In the genomic region with DNA sequence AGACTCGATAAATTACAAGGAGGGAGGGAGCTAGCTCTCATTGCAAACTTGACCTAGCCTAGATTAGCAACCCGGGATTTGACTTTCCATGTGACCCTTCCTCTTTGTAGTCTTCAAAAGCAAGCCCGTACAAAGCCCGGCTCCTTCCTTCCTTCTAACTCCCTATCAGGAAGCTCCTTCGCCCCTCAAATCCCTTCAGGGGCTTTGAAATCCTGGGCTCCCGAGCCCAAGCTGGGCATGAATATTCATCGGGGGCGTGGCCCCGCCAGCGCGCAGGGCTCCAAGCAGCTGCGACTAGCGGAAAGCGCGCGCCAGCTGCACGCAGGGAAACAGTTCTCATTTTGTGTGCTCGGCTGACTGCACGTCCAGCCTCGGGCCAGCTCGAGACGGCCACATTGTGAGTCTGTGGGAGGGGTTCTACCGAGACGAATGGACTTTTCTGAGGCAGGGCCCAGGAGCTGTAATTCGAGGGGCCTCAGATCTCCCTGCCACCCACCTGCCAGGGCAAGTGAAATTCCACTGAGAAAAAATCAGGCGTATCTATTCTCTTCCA, we compare ENCODE assay signal across 8 cellular contexts.
DNase-seq lines count a peak whose midpoint lies in the region; TF ChIP-seq lines count a peak whose summit lies in the region.

No MANE protein-coding gene starts in this region.

- H3K36me3 ChIP-seq in Caco-2 (ENCODE audit: control insufficient read depth, insufficient read depth, low read length) (no peaks in the 10 kb centered on the region), esophagus muscularis mucosa (no peaks in the 10 kb centered on the region), mucosa of stomach (ENCODE audit: control insufficient read depth, insufficient read depth, low read length) (no peaks in the 10 kb centered on the region)

- peak overlapping the region; percentile 69 for H3K9ac ChIP-seq in mucosa of stomach (ENCODE audit: low read length)

- no peaks in the 10 kb centered on the region for H3K27me3 Mint-ChIP-seq in Caco-2 (ENCODE audit: insufficient read depth, unreplicated experiment)

- H3K27ac Mint-ChIP-seq in Caco-2 (ENCODE audit: unreplicated experiment) = peak overlapping the region; percentile 73

- peak overlapping the region; percentile 89 for H3K4me3 Mint-ChIP-seq in Caco-2 (ENCODE audit: unreplicated experiment)

- no peak for TF ChIP-seq EP300 in esophagus muscularis mucosa (IDR thresholded peaks at IDR 0.05)

- H3K4me3 ChIP-seq in Caco-2 (ENCODE audit: low read depth, low read length) = peak overlapping the region; percentile 45
- peak overlapping the region; percentile 48 for H3K4me3 ChIP-seq in HL-60 (replicated peaks; ENCODE audit: insufficient read depth, low read length)
- H3K4me3 ChIP-seq in esophagus muscularis mucosa = peak overlapping the region; percentile 51 to 67 (median 59)
- peak overlapping the region; percentile 48 for H3K4me3 ChIP-seq in mucosa of stomach (ENCODE audit: low read length)

- no peak for TF ChIP-seq POLR2A in esophagus muscularis mucosa (IDR thresholded peaks at IDR 0.05; ENCODE audit: low read depth)

- no peaks in the 10 kb centered on the region for H3K9me3 ChIP-seq in Caco-2
- H3K9me3 ChIP-seq in esophagus muscularis mucosa = no peaks in the 10 kb centered on the region
- no peaks in the 10 kb centered on the region for H3K9me3 ChIP-seq in mucosa of stomach (ENCODE audit: control insufficient read depth, low read length)

- POLR2A ChIA-PET in Caco-2 (lab: Charles Lee) = interaction anchor here (0.7 to 1.2 kb wide), 3 partner anchors 14 to 999 kb away, joined by 3 to 4 read pairs (median 4); a partner anchor contains a TSS

- H3K4me1 ChIP-seq in Caco-2 = 0 out of 2 replicates have a peak, but pooled peaks cover 5% of the 10 kb centered on the region
- H3K4me1 ChIP-seq in esophagus muscularis mucosa = peaks cover 12 to 39% (median 34%) of the 10 kb centered on the region in 4 donors
- peaks cover 7% of the 10 kb centered on the region for H3K4me1 ChIP-seq in mucosa of stomach (ENCODE audit: control insufficient read depth, insufficient read depth, low read length)

- H3K4me1 Mint-ChIP-seq in Caco-2 (ENCODE audit: low read depth, unreplicated experiment) = peaks cover 14% of the 10 kb centered on the region

- no peaks in the 10 kb centered on the region for H3K9me3 Mint-ChIP-seq in Caco-2 (ENCODE audit: unreplicated experiment)

- H3K36me3 Mint-ChIP-seq in Caco-2 (ENCODE audit: insufficient read depth, unreplicated experiment) = no peaks in the 10 kb centered on the region

- H3K27me3 ChIP-seq in Caco-2 (replicated peaks; ENCODE audit: control insufficient read depth, insufficient read depth, low read length) (no peaks in the 10 kb centered on the region), HL-60 (ENCODE audit: insufficient read depth, poor library complexity, severe bottlenecking) (no peaks in the 10 kb centered on the region), esophagus muscularis mucosa (no peaks in the 10 kb centered on the region), mucosa of stomach (ENCODE audit: control insufficient read depth, insufficient read depth, low read length) (no peaks in the 10 kb centered on the region)

- peak overlapping the region; percentile 45 for H3K27ac ChIP-seq in HL-60 (replicated peaks)
- H3K27ac ChIP-seq in esophagus muscularis mucosa (replicated peaks in 1 of 4) = peak overlapping the region; percentile 71 to 78 (median 74)

- WGBS in esophagus muscularis mucosa = 1% methylated on average over 14 of the region's 26 CpGs

- peak; percentile 79 to 80 for DNase-seq in Caco-2
- peak; percentile 79 for DNase-seq in GM20000 (ENCODE audit: low spot score)
- peak; percentile 17 to 75 for DNase-seq in HL-60 (ENCODE audit: low read depth in 1 of 2, low spot score in 1 of 2)
- DNase-seq in NOMO-1 treated with dmso at 0.1 percent for 144 hours (lab: John Stamatoyannopoulos, UW; ENCODE audit: unreplicated experiment) = peak; percentile 66
- peak; percentile 76 to 78 for DNase-seq in activated T-cell treated with anti-CD3 and anti-CD28 coated beads, Interleukin-2, amount 50 U/mL, for 48 hours
- DNase-seq in esophagus muscularis mucosa (ENCODE audit: extremely low spot score) = peak; percentile 93
- peak; percentile 59 for DNase-seq in stimulated activated naive CD4-positive, alpha-beta T cell treated with Interleukin-2 at 50 U/mL for 16 hours (lab: John Stamatoyannopoulos, UW)

- intact Hi-C loops in Caco-2 (cut with micrococcal nuclease; ENCODE audit: unreplicated experiment) = loop anchor here (1.0 to 5.0 kb wide), 2 partner anchors 71 to 179 kb away; no protein-coding TSS in a partner anchor
- intact Hi-C loops in esophagus muscularis mucosa (cut with DNase I) = loop anchor here (5.0 to 10.0 kb wide), 3 partner anchors 44 to 173 kb away; a partner anchor contains a TSS

- no peak for TF ChIP-seq CTCF in Caco-2 (IDR thresholded peaks at IDR 0.05; ENCODE audit: insufficient read depth in 1 of 2, low read depth in 1 of 2, low read length in 1 of 2, severe bottlenecking in 1 of 2, unreplicated experiment in 1 of 2)
- TF ChIP-seq CTCF in GM20000 (IDR thresholded peaks at IDR 0.05; ENCODE audit: extremely low read depth, missing control alignments) = no peak
- TF ChIP-seq CTCF in HL-60 (IDR thresholded peaks at IDR 0.05; ENCODE audit: insufficient read depth, low read length) = no peak
- TF ChIP-seq CTCF in esophagus muscularis mucosa (IDR thresholded peaks at IDR 0.05) = peak in 1 of 3 experiments; percentile 18

- CTCF ChIA-PET in Caco-2 (lab: Charles Lee) = interaction anchor here (0.9 to 1.6 kb wide), 3 partner anchors 100 to 179 kb away, joined by 3 read pairs; no protein-coding TSS in a partner anchor

- no TSS peak for BruUV-seq in Caco-2 (replicated peaks; lab: Mats Ljungman, UMichigan)

Comparison
In these comparisons a context has a peak if more than half of its experiments do, and no peak if none do; other contexts are left out.
1. Peak in every context shown above with its lines: DNase-seq, H3K4me3 ChIP-seq and H3K27ac ChIP-seq.